ENCODE assay signal across 8 cellular contexts in the genomic region with DNA sequence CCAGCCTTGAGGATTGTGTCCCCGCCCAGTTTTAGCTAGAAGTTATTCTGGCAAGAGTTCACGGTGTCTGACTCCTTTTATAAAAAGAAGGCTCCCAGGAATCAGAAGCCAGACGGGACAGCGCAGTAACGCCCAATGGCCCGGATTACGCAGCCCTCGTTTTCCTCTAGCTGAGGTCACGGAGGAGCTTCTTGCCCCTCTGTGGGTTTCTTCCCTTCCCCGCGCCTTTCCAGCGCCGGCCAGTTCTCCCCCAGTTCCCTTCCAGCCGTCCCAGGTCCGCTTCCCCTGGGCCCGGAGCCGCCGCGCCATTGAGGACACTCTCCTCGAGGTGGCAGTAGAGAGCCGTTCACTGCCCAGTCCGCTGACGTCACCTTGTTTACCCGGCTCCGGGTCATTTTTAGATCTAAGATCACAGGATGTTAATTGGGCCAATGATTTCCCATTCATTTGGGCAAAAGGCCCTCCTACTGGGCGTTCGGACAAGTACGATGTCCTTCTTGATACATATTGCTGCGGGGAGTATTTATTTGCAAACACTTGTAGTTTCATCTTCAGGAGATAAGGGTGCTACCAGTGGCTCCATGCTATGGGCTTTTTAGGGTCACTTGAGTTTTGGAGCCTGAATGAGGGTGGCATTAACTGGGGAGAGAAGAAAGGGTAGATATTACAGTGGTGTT.
DNase-seq lines count a peak whose midpoint lies in the region; ATAC-seq and TF ChIP-seq lines count a peak whose summit lies in the region.

No MANE protein-coding gene starts in this region.

- no peaks in the 10 kb centered on the region for H3K27me3 ChIP-seq in right atrium auricular region
- no peaks in the 10 kb centered on the region for H3K27me3 ChIP-seq in psoas muscle (ENCODE audit: insufficient read depth in 3 of 3, low read length in 2 of 3)

- peak overlapping the region; percentile 44; the same call in 1 of the 2 replicates for H3K4me3 ChIP-seq in GM08714 (ENCODE audit: low read length)
- H3K4me3 ChIP-seq in right atrium auricular region, result peak overlapping the region; percentile 22 to 45
- H3K4me3 ChIP-seq in psoas muscle, result peak overlapping the region; percentile 57

- no peaks in the 10 kb centered on the region for H3K9me3 ChIP-seq in right atrium auricular region
- H3K9me3 ChIP-seq in psoas muscle, result no peaks in the 10 kb centered on the region

- H3K27ac ChIP-seq in right atrium auricular region (peak overlapping the region; percentile 56 to 70), psoas muscle (peak overlapping the region; percentile 90)

- H3K27me3 Mint-ChIP-seq in T-helper 2 cell treated with Interferon-gamma antibody and Interleukin-4, amounts not matched to agents 5 μg/mL and 100 μg/mL, for 36 hours (ENCODE audit: low read depth), result no peaks in the 10 kb centered on the region

- peak overlapping the region; percentile 83 for H3K4me3 Mint-ChIP-seq in T-helper 2 cell treated with Interferon-gamma antibody and Interleukin-4, amounts not matched to agents 5 μg/mL and 100 μg/mL, for 36 hours

- no peaks in the 10 kb centered on the region for H3K36me3 Mint-ChIP-seq in T-helper 2 cell treated with Interferon-gamma antibody and Interleukin-4, amounts not matched to agents 5 μg/mL and 100 μg/mL, for 36 hours (ENCODE audit: low read depth)

- TF ChIP-seq CTCF in right atrium auricular region (IDR thresholded peaks at IDR 0.05) (peak; percentile 91 to 99), psoas muscle (IDR thresholded peaks at IDR 0.05) (peak; percentile 97)

- H3K36me3 ChIP-seq in right atrium auricular region, result no peaks in the 10 kb centered on the region
- no peaks in the 10 kb centered on the region for H3K36me3 ChIP-seq in psoas muscle (ENCODE audit: insufficient read depth in 1 of 2, low read depth in 1 of 2)

- intact Hi-C loops in psoas muscle (cut with DNase I), result loop anchor here (2.0 to 10.0 kb wide), 4 partner anchors 78 to 205 kb away; a partner anchor contains a TSS

- WGBS in psoas muscle, 3 donors, result 4 to 11% (median 6%) methylated on average over 29 of the region's 29 CpGs

- DNase-seq in NCI-H146 treated with DMSO at 0.1 percent for 48 hours (lab: John Stamatoyannopoulos, UW; ENCODE audit: unreplicated experiment) (peak; percentile 68), anterior cingulate cortex (lab: John Stamatoyannopoulos, UW) (peak; percentile 14 to 93 (median 82)), right atrium auricular region (ENCODE audit: low spot score) (peak; percentile 89), psoas muscle (peak; percentile 84 to 93), ureter (ENCODE audit: low spot score) (peak; percentile 89)
- peak; percentile 75 for DNase-seq in T-helper 2 cell treated with Interferon-gamma antibody and Interleukin-4, amounts not matched to agents 5 μg/mL and 100 μg/mL, for 36 hours (ENCODE audit: low spot score)

- peaks cover 24% of the 10 kb centered on the region for H3K4me1 Mint-ChIP-seq in T-helper 2 cell treated with Interferon-gamma antibody and Interleukin-4, amounts not matched to agents 5 μg/mL and 100 μg/mL, for 36 hours (ENCODE audit: low read depth)

- peak overlapping the region; percentile 88 for H3K27ac Mint-ChIP-seq in T-helper 2 cell treated with Interferon-gamma antibody and Interleukin-4, amounts not matched to agents 5 μg/mL and 100 μg/mL, for 36 hours

- ATAC-seq in HG02759 (IDR thresholded peaks at IDR 0.05; ENCODE audit: unreplicated experiment), result peak; percentile 75
- ATAC-seq in psoas muscle, result peak; percentile 90 to 95 (median 93)

- H3K9me3 Mint-ChIP-seq in T-helper 2 cell treated with Interferon-gamma antibody and Interleukin-4, amounts not matched to agents 5 μg/mL and 100 μg/mL, for 36 hours, result no peaks in the 10 kb centered on the region

- peaks cover 0 to 17% of the 10 kb centered on the region in 2 donors for H3K4me1 ChIP-seq in right atrium auricular region
- H3K4me1 ChIP-seq in psoas muscle, result peaks cover 43% of the 10 kb centered on the region

Comparison
In these comparisons a context has a peak if more than half of its experiments do, and no peak if none do; other contexts are left out.
1. Peak in every context shown above with its lines: DNase-seq, ATAC-seq, H3K4me3 ChIP-seq and H3K27ac ChIP-seq.